In the genomic region with DNA sequence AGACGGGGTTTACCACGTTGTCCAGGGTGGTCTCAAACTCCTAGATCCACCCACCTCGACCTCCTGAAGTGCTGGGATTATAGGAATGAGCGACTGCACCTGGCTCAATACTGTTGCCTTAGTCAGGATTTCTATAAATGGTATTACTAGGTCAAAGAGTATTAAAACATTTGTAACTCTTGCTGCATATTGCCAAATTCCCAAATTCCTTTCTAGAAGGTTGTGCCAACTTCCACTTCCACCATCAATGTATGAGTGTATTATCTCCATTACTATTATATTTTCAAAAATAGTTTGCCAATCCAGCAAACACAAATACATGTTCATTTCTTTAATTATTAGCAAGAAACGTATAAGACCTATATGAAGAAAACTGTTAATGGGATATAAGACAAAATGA, we compare ENCODE assay signal across 26 cellular contexts. TPM values are rescaled to one million over a fixed set of nuclear protein-coding genes. Genes with fewer than 3 reads are reported as not detected.
A peak's percentile ranks its signal among the peaks of the same experiment; 100 is the strongest.
DNase-seq lines count a peak whose midpoint lies in the region; FAIRE-seq and TF ChIP-seq lines count a peak whose summit lies in the region.
"Had no signal": no experiment of that assay in that cellular context is flagged by ENCODE, and none has a peak within 500 bp of the region (broad histone marks: within the 10 kb centered on the region; RNA-seq: fewer than 3 reads in every experiment).

No MANE protein-coding gene starts in this region.

- CTCF ChIA-PET in SK-N-SH (lab: Yijun Ruan, JAX), result no interaction called here

- WGBS in SK-N-SH (ENCODE audit: low lambda C conversion rate), result 88% methylated on average over 5 of the region's 5 CpGs

- no peaks in the 10 kb centered on the region for H3K9me2 ChIP-seq in SK-N-SH

- no peak overlapping the region for H3K4me3 ChIP-seq in choroid plexus epithelial cell (ENCODE audit: low read depth, low read length)
- H3K4me3 ChIP-seq in fibroblast of the aortic adventitia (ENCODE audit: low read depth, low read length), result no peak overlapping the region
- H3K4me3 ChIP-seq in SK-N-SH (ENCODE audit: low read depth in 2 of 2, low read length in 1 of 2), result no peak overlapping the region
- H3K4me3 ChIP-seq: A549, MG63, PC-9 had no signal

- peak; percentile 27 for FAIRE-seq in A204.1 (lab: Jason Lieb, UNC)
- FAIRE-seq: A549 had no signal

- no peaks in the 10 kb centered on the region for H3F3A ChIP-seq in SK-N-SH (replicated peaks; ENCODE audit: insufficient read depth)

- TF ChIP-seq CTCF in choroid plexus epithelial cell (conservative IDR thresholded peaks at IDR 0.05; ENCODE audit: low read depth, low read length), result no peak
- TF ChIP-seq CTCF in fibroblast of the aortic adventitia (IDR thresholded peaks at IDR 0.05; ENCODE audit: insufficient read depth, low read length), result no peak
- no peak for TF ChIP-seq CTCF in SK-N-SH (IDR thresholded peaks at IDR 0.05)

- no peaks in the 10 kb centered on the region for H3K4me1 ChIP-seq in SK-N-SH (ENCODE audit: control insufficient read depth in 1 of 2, insufficient read depth in 2 of 2, low read depth in 1 of 2, low read length in 1 of 2)
- H3K4me1 ChIP-seq: Caco-2 had no signal

- H4K20me1 ChIP-seq in SK-N-SH (ENCODE audit: insufficient read depth), result no peaks in the 10 kb centered on the region

- no peaks in the 10 kb centered on the region for H3K79me2 ChIP-seq in SK-N-SH (ENCODE audit: insufficient read depth)

- no peak overlapping the region for H2AFZ ChIP-seq in SK-N-SH (ENCODE audit: low read depth)
- H2AFZ ChIP-seq: PC-9 had no signal

- no peaks in the 10 kb centered on the region for H3K27me3 ChIP-seq in SK-N-SH (ENCODE audit: insufficient read depth)
- H3K27me3 ChIP-seq: MG63 had no signal

- no peaks in the 10 kb centered on the region for H3K9me3 ChIP-seq in SK-N-SH
- H3K9me3 ChIP-seq: A549, Caco-2, MG63 had no signal

- DNase-seq in GM03348 (ENCODE audit: low spot score), result peak; percentile 13
- peak; percentile 26 for DNase-seq in choroid plexus epithelial cell (ENCODE audit: low read depth)
- DNase-seq in fibroblast of the aortic adventitia (ENCODE audit: low read depth), result peak; percentile 58
- DNase-seq in activated CD8-positive, alpha-beta memory T cell treated with anti-CD3 and anti-CD28 coated beads, Interleukin-2, amount 50 U/mL, for 4 hours, result no peak
- no peak for DNase-seq in NCI-H526 treated with DMSO at 0.1 percent for 48 hours (lab: John Stamatoyannopoulos, UW)
- DNase-seq in nucleus accumbens (lab: John Stamatoyannopoulos, UW), result no peak
- DNase-seq in SK-N-SH, result no peak
- DNase-seq: C1 segment of cervical spinal cord; Caco-2; CD8-positive, alpha-beta T cell; DMS 273 treated with DMSO at 0.1 percent for 48 hours; DMS79; H7; KBM-7; MG63; NCI-H1105 treated with DMSO at 0.1 percent for 48 hours; NCI-H146; NCI-H1930; NCI-H2107; NCI-H524; NCI-H774; PC-9; Right ventricle myocardium superior; RPMI8226 had no signal

- H3K36me3 ChIP-seq in SK-N-SH (replicated peaks in 1 of 2; ENCODE audit: control insufficient read depth in 1 of 2, insufficient read depth in 2 of 2, low read length in 1 of 2), result peaks cover 8 to 37% of the 10 kb centered on the region in 2 experiments

- no peak for TF ChIP-seq EP300 in SK-N-SH (IDR thresholded peaks at IDR 0.05; ENCODE audit: borderline replicate concordance in 1 of 2, low read depth in 1 of 2, low read length in 1 of 2)

- no peak overlapping the region for H3K9ac ChIP-seq in SK-N-SH

- POLR2A ChIA-PET in SK-N-SH (lab: Yijun Ruan, JAX), result no interaction called here

- H3K27ac ChIP-seq in SK-N-SH (ENCODE audit: low read depth in 2 of 2, low read length in 1 of 2), result no peak overlapping the region
- H3K27ac ChIP-seq: A549, PC-9 had no signal

- no peak for TF ChIP-seq RAD21 in SK-N-SH (IDR thresholded peaks at IDR 0.05; ENCODE audit: low read length)

- H3K4me2 ChIP-seq in SK-N-SH, result no peak overlapping the region
- H3K4me2 ChIP-seq: A549, PC-9 had no signal

TF ChIP-seq in SK-N-SH, 30 proteins besides CTCF, POLR2A, EP300 and RAD21:
- no peak for TF ChIP-seq MEF2A (IDR thresholded peaks at IDR 0.05; ENCODE audit: borderline replicate concordance, low read depth)
TF ChIP-seq in SK-N-SH: peak in this region for 0.

RNA-seq across cellular contexts. Expression of gene PTGR1, which starts 10.6 kb away (rescaled TPM):
- 76.0 and 88.4 TPM in 2 replicates for total RNA-seq in fibroblast of the aortic adventitia (ENCODE audit: low replicate concordance)
- 33.0 and 38.4 TPM in 2 replicates for polyA plus RNA-seq in SK-N-SH (2012; rRNA removed)
- polyA plus RNA-seq in SK-N-SH (2012; cell fraction: cytosol; rRNA removed), result 43.4 and 51.2 TPM in 2 replicates
- polyA plus RNA-seq in SK-N-SH (2012; cell fraction: nucleus; rRNA removed), result 13.4 and 20.9 TPM in 2 replicates
- total RNA-seq: CD8-positive, alpha-beta T cell had no signal

RNA-seq across cellular contexts. Expression of gene DNAJC25, which starts 42.3 kb away (rescaled TPM):
- 12.7 and 18.7 TPM in 2 replicates for total RNA-seq in fibroblast of the aortic adventitia (ENCODE audit: low replicate concordance)
- 3.3 and 4.4 TPM in 2 replicates for polyA plus RNA-seq in SK-N-SH (2012; rRNA removed)
- polyA plus RNA-seq in SK-N-SH (2012; cell fraction: cytosol; rRNA removed), result 4.5 and 6.2 TPM in 2 replicates
- 3.0 and 4.4 TPM in 2 replicates for polyA plus RNA-seq in SK-N-SH (2012; cell fraction: nucleus; rRNA removed)

Comparison
In these comparisons a context has a peak if more than half of its experiments do, and no peak if none do; other contexts are left out.
1. DNase-seq: peak in GM03348 (single experiment), choroid plexus epithelial cell (single experiment) and fibroblast of the aortic adventitia (single experiment); none in activated CD8-positive, alpha-beta memory T cell treated with anti-CD3 and anti-CD28 coated beads, Interleukin-2, amount 50 U/mL, for 4 hours (single experiment), NCI-H526 treated with DMSO at 0.1 percent for 48 hours (single experiment), nucleus accumbens (0 of 56) and SK-N-SH (single experiment).